Comparison of ENCODE assay signal across 8 cellular contexts in the genomic region with DNA sequence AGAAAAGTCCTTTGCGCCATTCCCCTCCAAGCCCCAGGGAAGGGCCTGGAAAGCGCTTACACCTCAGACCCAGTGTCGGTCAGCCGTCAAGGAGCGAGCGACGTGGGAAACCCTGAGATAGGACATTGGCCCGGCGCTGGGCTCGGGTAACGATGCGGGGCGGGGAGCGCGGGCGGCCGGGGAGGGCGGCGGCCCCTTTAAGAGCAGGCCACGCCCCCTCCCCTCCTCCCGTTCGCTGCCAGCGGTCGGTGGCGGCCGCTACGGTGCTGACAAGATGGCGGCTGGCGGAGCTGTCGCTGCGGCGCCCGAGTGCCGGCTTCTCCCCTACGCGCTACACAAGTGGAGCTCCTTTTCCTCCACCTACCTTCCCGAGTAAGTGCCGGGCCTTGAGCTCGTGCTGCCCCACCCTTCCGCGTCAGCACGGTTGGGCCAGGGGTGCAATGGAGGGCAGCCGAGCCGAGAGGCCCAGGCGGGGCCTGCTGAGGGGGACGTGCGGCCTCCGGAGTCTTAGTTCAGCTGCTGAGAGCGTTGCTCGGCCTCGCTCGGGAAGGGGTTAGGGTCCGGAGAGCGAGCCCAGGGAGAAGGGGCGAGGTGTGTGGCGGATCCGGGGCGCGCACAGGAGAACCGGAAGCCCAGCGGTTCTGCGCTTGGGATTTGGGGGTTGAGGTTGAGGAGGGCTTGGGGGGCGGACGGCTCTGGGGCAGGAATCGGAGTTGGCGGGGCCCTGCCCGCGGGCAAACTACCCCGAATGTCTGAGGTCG. TPM values are rescaled to one million over a fixed set of nuclear protein-coding genes. Genes with fewer than 3 reads are reported as not detected.
DNase-seq lines count a peak whose midpoint lies in the region; ATAC-seq, FAIRE-seq and TF ChIP-seq lines count a peak whose summit lies in the region.

A gene (plus strand): TSS at position 251 of the 761 bp plus-strand sequence. CDS start 24 bp downstream, at position 275.

- peak within 1 kb of the TSS; percentile 97 for H2BK15ac ChIP-seq in neuronal stem cell (ENCODE audit: low read length)

- ATAC-seq in foreskin keratinocyte = peak; percentile 91

- H3K27me3 ChIP-seq in Loucy (ENCODE audit: insufficient read depth, low read length, poor library complexity, severe bottlenecking) (peaks cover 4% of the 10 kb centered on the region), SJCRH30 (no peaks in the 10 kb centered on the region), foreskin keratinocyte (no peaks in the 10 kb centered on the region), neuronal stem cell (ENCODE audit: control insufficient read depth in 3 of 3, insufficient read depth in 3 of 3, low read depth in 1 of 3, low read length in 3 of 3) (no peaks in the 10 kb centered on the region), subcutaneous abdominal adipose tissue (ENCODE audit: control insufficient read depth in 5 of 5, insufficient read depth in 4 of 5, low read length in 5 of 5) (no peaks in the 10 kb centered on the region)

- peak within 1 kb of the TSS; percentile 83 for H2AK5ac ChIP-seq in neuronal stem cell (ENCODE audit: low read depth, low read length)

- no CpG with 5 or more reads among the region's 70 CpGs for WGBS in neuronal stem cell (ENCODE audit: extremely low coverage in 2 of 2, insufficient read length in 2 of 2, insufficient replicate concordance in 1 of 2), 2 donors

- H3K36me3 ChIP-seq in ES-I3 (ENCODE audit: insufficient read depth, low read length) (no peaks in the 10 kb centered on the region), Loucy (ENCODE audit: insufficient read depth, low read length) (no peaks in the 10 kb centered on the region), SJCRH30 (no peaks in the 10 kb centered on the region; the same call in 1 of the 2 replicates), neuronal stem cell (replicated peaks in 1 of 2; ENCODE audit: control insufficient read depth in 2 of 2, insufficient read depth in 2 of 2, low read length in 2 of 2) (peaks cover 0 to 9% of the 10 kb centered on the region in 2 donors), subcutaneous abdominal adipose tissue (ENCODE audit: control insufficient read depth in 5 of 5, insufficient read depth in 5 of 5, low read length in 5 of 5) (peaks cover 0 to under 1% (median 0%) of the 10 kb centered on the region in 5 donors)

- no peak within 1 kb of the TSS for H4K91ac ChIP-seq in neuronal stem cell (ENCODE audit: low read depth, low read length, poor library complexity)

- peak within 1 kb of the TSS; percentile 89 for H3K23ac ChIP-seq in neuronal stem cell (ENCODE audit: low read depth, low read length, poor library complexity)

- no peak for FAIRE-seq in H54 (lab: Jason Lieb, UNC)

- H4K20me1 ChIP-seq in Loucy (ENCODE audit: insufficient read depth, low read length, poor library complexity, severe bottlenecking) = peaks cover 42% of the 10 kb centered on the region

- H3F3A ChIP-seq in Loucy (ENCODE audit: low read depth) = no peaks in the 10 kb centered on the region

- peak; percentile 72 for DNase-seq in H54 (ENCODE audit: insufficient read length, low spot score)
- peak; percentile 92 to 95 for DNase-seq in SJCRH30
- DNase-seq in activated gamma-delta T cell treated with anti-CD3 and anti-CD28 coated beads, Interleukin-2, amount 50 U/mL, for 16 hours (ENCODE audit: low read depth) = peak; percentile 86
- DNase-seq in foreskin keratinocyte = peak; percentile 41 to 72
- peak; percentile 88 for DNase-seq in neuronal stem cell (ENCODE audit: low spot score)

- H2AFZ ChIP-seq in Loucy (ENCODE audit: low read length) (peak within 1 kb of the TSS; percentile 98), neuronal stem cell (ENCODE audit: low read length) (peak within 1 kb of the TSS; percentile 89)

- H2BK12ac ChIP-seq in neuronal stem cell (ENCODE audit: low read length) = no peak within 1 kb of the TSS

- peak; percentile 97 for TF ChIP-seq POLR2A in H54 (IDR thresholded peaks at IDR 0.05; ENCODE audit: low read depth, low read length)

- peak within 1 kb of the TSS; percentile 99 for H3K4ac ChIP-seq in neuronal stem cell (ENCODE audit: low read length)

- H3K9ac ChIP-seq in ES-I3 (ENCODE audit: low read depth, low read length) = peak within 1 kb of the TSS; percentile 88
- H3K9ac ChIP-seq in Loucy (ENCODE audit: low read depth, low read length, poor library complexity, severe bottlenecking) = peak within 1 kb of the TSS; percentile 98
- peak within 1 kb of the TSS; percentile 99 for H3K9ac ChIP-seq in neuronal stem cell (ENCODE audit: low read depth, low read length, poor library complexity)
- peak within 1 kb of the TSS; percentile 95 to 100 (median 99) for H3K9ac ChIP-seq in subcutaneous abdominal adipose tissue (ENCODE audit: low read length in 5 of 5)

- TF ChIP-seq CTCF in Loucy (conservative IDR thresholded peaks at IDR 0.05; ENCODE audit: low read length) (no peak), foreskin keratinocyte (conservative IDR thresholded peaks at IDR 0.05) (no peak)

- no peaks in the 10 kb centered on the region for H3K9me2 ChIP-seq in Loucy (replicated peaks; ENCODE audit: low read depth, low read length)

- H2BK5ac ChIP-seq in neuronal stem cell (ENCODE audit: low read length) = peak within 1 kb of the TSS; percentile 97

- peak within 1 kb of the TSS; percentile 100 for H3K18ac ChIP-seq in neuronal stem cell (ENCODE audit: low read length)

- H2BK120ac ChIP-seq in neuronal stem cell (ENCODE audit: low read depth, low read length) = peak within 1 kb of the TSS; percentile 49

- H3K4me3 ChIP-seq in Loucy (ENCODE audit: low read length, poor library complexity, severe bottlenecking) (peak within 1 kb of the TSS; percentile 91), SJCRH30 (peak within 1 kb of the TSS; percentile 98), neuronal stem cell (ENCODE audit: low read length in 2 of 2) (peak within 1 kb of the TSS; percentile 93 to 95), subcutaneous abdominal adipose tissue (ENCODE audit: low read depth in 1 of 5, low read length in 5 of 5) (peak within 1 kb of the TSS; percentile 88 to 98 (median 93))

- H3K27ac ChIP-seq in SJCRH30 = peak within 1 kb of the TSS; percentile 96
- H3K27ac ChIP-seq in foreskin keratinocyte = peak within 1 kb of the TSS; percentile 80
- peak within 1 kb of the TSS; percentile 83 for H3K27ac ChIP-seq in neuronal stem cell (replicated peaks; ENCODE audit: low read length)
- peak within 1 kb of the TSS; percentile 99 for H3K27ac ChIP-seq in subcutaneous abdominal adipose tissue (ENCODE audit: low read depth, low read length)

- no peaks in the 10 kb centered on the region for H3K9me3 ChIP-seq in ES-I3 (ENCODE audit: control insufficient read depth, insufficient read depth, low read length)
- no peaks in the 10 kb centered on the region for H3K9me3 ChIP-seq in Loucy (ENCODE audit: insufficient read depth, low read depth, low read length)
- no peaks in the 10 kb centered on the region for H3K9me3 ChIP-seq in SJCRH30 (replicated peaks)
- H3K9me3 ChIP-seq in neuronal stem cell (replicated peaks in 1 of 2; ENCODE audit: control insufficient read depth in 2 of 2, insufficient read depth in 1 of 2, low read depth in 1 of 2, low read length in 2 of 2) = peaks cover 0 to 6% of the 10 kb centered on the region in 2 donors
- H3K9me3 ChIP-seq in subcutaneous abdominal adipose tissue (ENCODE audit: control insufficient read depth in 5 of 5, low read length in 5 of 5) = no peaks in the 10 kb centered on the region

- peak within 1 kb of the TSS; percentile 91 for H3K4me2 ChIP-seq in Loucy (ENCODE audit: low read depth, low read length, poor library complexity, severe bottlenecking)
- H3K4me2 ChIP-seq in neuronal stem cell (ENCODE audit: insufficient read depth, low read length, poor library complexity, severe bottlenecking) = peak within 1 kb of the TSS; percentile 86

- H3K14ac ChIP-seq in neuronal stem cell (ENCODE audit: low read length) = peak within 1 kb of the TSS; percentile 92

- peaks cover 49% of the 10 kb centered on the region for H3K79me2 ChIP-seq in Loucy (ENCODE audit: insufficient read depth, low read length)

- H3K4me1 ChIP-seq in ES-I3 (ENCODE audit: insufficient read depth, low read length) = peaks cover 8% of the 10 kb centered on the region
- H3K4me1 ChIP-seq in Loucy (ENCODE audit: insufficient read depth, low read length, poor library complexity, severe bottlenecking) = peaks cover 37% of the 10 kb centered on the region
- H3K4me1 ChIP-seq in SJCRH30 = no peaks in the 10 kb centered on the region; the same call in none of the 2 replicates
- H3K4me1 ChIP-seq in foreskin keratinocyte = peaks cover 24% of the 10 kb centered on the region
- H3K4me1 ChIP-seq in neuronal stem cell (ENCODE audit: control insufficient read depth in 2 of 2, insufficient read depth in 1 of 2, low read depth in 1 of 2, low read length in 2 of 2) = peaks cover 3 to 9% of the 10 kb centered on the region in 2 donors
- peaks cover 0 to 35% (median 26%) of the 10 kb centered on the region in 5 donors for H3K4me1 ChIP-seq in subcutaneous abdominal adipose tissue (ENCODE audit: control insufficient read depth in 5 of 5, insufficient read depth in 5 of 5, low read length in 5 of 5)

- H3K79me1 ChIP-seq in neuronal stem cell (ENCODE audit: low read depth, low read length) = peaks cover 4% of the 10 kb centered on the region

- no peak within 1 kb of the TSS for H4K8ac ChIP-seq in neuronal stem cell (ENCODE audit: low read depth, low read length)

RNA-seq across cellular contexts. Expression of the gene that starts here (rescaled TPM):
- 48.5 and 57.9 TPM in 2 replicates for total RNA-seq in SJCRH30 (2014; rRNA removed; shearing (Covaris generic))
- 27.0 and 27.2 TPM in 2 replicates for total RNA-seq in foreskin keratinocyte
- polyA plus RNA-seq in foreskin keratinocyte = 16.3 and 16.9 TPM in 2 replicates
- polyA plus RNA-seq in neuronal stem cell (2013, experiment 1 of 2) = 14.0 TPM
- polyA plus RNA-seq in neuronal stem cell (2013, experiment 2 of 2) = 14.8 TPM

Comparison
In these comparisons a context has a peak if more than half of its experiments do, and no peak if none do; other contexts are left out.
1. Peak in every context shown above with its lines: DNase-seq, ATAC-seq, H3K4me3 ChIP-seq and H3K27ac ChIP-seq.